Comparison of ENCODE assay signal across 24 cellular contexts in the genomic region with DNA sequence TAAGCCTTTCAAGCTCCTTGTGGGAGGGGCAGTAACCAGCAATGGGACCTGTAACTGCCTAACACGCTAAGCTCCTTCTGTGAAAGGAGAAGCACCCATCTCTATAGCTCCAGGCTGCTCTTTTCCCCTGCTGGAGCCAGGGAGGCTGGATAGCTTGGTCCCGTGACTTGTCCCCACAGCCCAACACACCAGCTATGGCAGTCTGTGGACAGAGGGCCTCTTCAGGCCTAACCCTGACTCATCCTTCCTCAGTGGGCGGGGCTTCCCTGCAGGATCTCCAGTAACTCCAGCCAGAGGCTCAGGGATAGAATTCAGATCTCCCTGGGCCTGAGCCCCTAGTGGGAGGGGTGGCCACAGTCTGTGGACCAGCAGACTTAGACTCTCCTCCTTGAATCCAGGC.
DNase-seq lines count a peak whose midpoint lies in the region; ATAC-seq, FAIRE-seq and TF ChIP-seq lines count a peak whose summit lies in the region.
"Had no signal": no experiment of that assay in that cellular context is flagged by ENCODE, and none has a peak within 500 bp of the region (broad histone marks: within the 10 kb centered on the region; RNA-seq: fewer than 3 reads in every experiment).

No MANE protein-coding gene starts in this region.

- no peaks in the 10 kb centered on the region for H3K23me2 ChIP-seq in H1 (ENCODE audit: low read depth, low read length)

- H3K4ac ChIP-seq in H1 (replicated peaks; ENCODE audit: insufficient read length, low read depth, low read length) = no peak overlapping the region

- POLR2A ChIA-PET in HepG2 (lab: Yijun Ruan, JAX) = no interaction called here
- POLR2A ChIA-PET in H1 (lab: Charles Lee; ENCODE audit: partially characterized antibody) = no interaction called here

- no peak for FAIRE-seq in HepG2 (lab: Jason Lieb, UNC)
- no peak for FAIRE-seq in H1 (lab: Jason Lieb, UNC)
- FAIRE-seq: A204.1, GM12892, HTR-8/SVneo had no signal

- H3K14ac ChIP-seq in H1 (ENCODE audit: insufficient read length) = no peak overlapping the region

- no peaks in the 10 kb centered on the region for H3K79me2 ChIP-seq in HepG2 (ENCODE audit: insufficient read depth, low read length)
- H3K79me2 ChIP-seq in H1 (ENCODE audit: control insufficient read depth in 1 of 2, insufficient read depth in 2 of 2, low read length in 2 of 2) = no peaks in the 10 kb centered on the region

- H2BK12ac ChIP-seq in H1 (ENCODE audit: low read depth, low read length) = no peak overlapping the region

- no peak overlapping the region for H3K23ac ChIP-seq in H1 (ENCODE audit: insufficient read length)

- BruUV-seq in HepG2 (replicated peaks; lab: Mats Ljungman, UMichigan) = no TSS peak

- H3K27me3 ChIP-seq in HepG2 (ENCODE audit: control insufficient read depth in 1 of 2, insufficient read depth in 2 of 2, low read length in 2 of 2) = no peaks in the 10 kb centered on the region
- H3K27me3 ChIP-seq in right lobe of liver = no peaks in the 10 kb centered on the region
- H3K27me3 ChIP-seq in SJCRH30 = no peaks in the 10 kb centered on the region
- H3K27me3 ChIP-seq in H1 (replicated peaks in 1 of 4; ENCODE audit: control insufficient read depth in 3 of 4, extremely low read depth in 1 of 4, insufficient read depth in 3 of 4, low read length in 3 of 4) = no peaks in the 10 kb centered on the region
- H3K27me3 ChIP-seq: cardiac muscle cell, Peyer's patch, upper lobe of left lung had no signal

- no peak overlapping the region for H3K4me3 ChIP-seq in HepG2 (replicated peaks in 1 of 3; ENCODE audit: insufficient read depth in 1 of 3, low read depth in 2 of 3, low read length in 3 of 3)
- H3K4me3 ChIP-seq in right lobe of liver = no peak overlapping the region
- H3K4me3 ChIP-seq in SJCRH30 = no peak overlapping the region
- no peak overlapping the region for H3K4me3 ChIP-seq in H1 (ENCODE audit: extremely low read depth in 1 of 4, insufficient read depth in 2 of 4, low read depth in 3 of 4, low read length in 4 of 4)
- H3K4me3 ChIP-seq: cardiac muscle cell, Peyer's patch, skin epidermis, upper lobe of left lung had no signal

- DNase-seq in HepG2 (ENCODE audit: low spot score) (no peak), right lobe of liver (no peak), SJCRH30 (peak; percentile 28), H1 (ENCODE audit: low read depth in 1 of 2, low spot score in 2 of 2) (no peak), RKO (ENCODE audit: low spot score) (no peak)
- DNase-seq: activated CD4-positive, alpha-beta T cell treated with anti-CD3 and anti-CD28 coated beads, Interleukin-2, amount 50 U/mL, for 48 hours; activated CD8-positive, alpha-beta memory T cell treated with anti-CD3 and anti-CD28 coated beads, Interleukin-2, amount 50 U/mL, for 4 hours; DND-41; kidney glomerular epithelial cell; NCI-H187; NCI-H526 treated with DMSO at 0.1 percent for 48 hours; Peyer's patch had no signal

- H4K91ac ChIP-seq in H1 (replicated peaks; ENCODE audit: insufficient read length, low read length) = no peak overlapping the region

- H4K20me1 ChIP-seq in HepG2 (ENCODE audit: insufficient read depth, low read length) (no peaks in the 10 kb centered on the region), H1 (replicated peaks in 1 of 2; ENCODE audit: control insufficient read depth in 1 of 2, insufficient read depth in 2 of 2, low read length in 2 of 2) (no peaks in the 10 kb centered on the region)

- H2AK5ac ChIP-seq in H1 (ENCODE audit: low read depth, low read length) = no peak overlapping the region

- no peaks in the 10 kb centered on the region for H3K79me1 ChIP-seq in H1 (ENCODE audit: low read depth, low read length)

- H3K27ac ChIP-seq in HepG2 (ENCODE audit: extremely low read length, insufficient read depth, low read length) (no peak overlapping the region), right lobe of liver (no peak overlapping the region), SJCRH30 (no peak overlapping the region), H1 (ENCODE audit: low read depth, low read length) (no peak overlapping the region)
- H3K27ac ChIP-seq: cardiac muscle cell, KMS-11, Peyer's patch, skin epidermis, upper lobe of left lung had no signal

- H3K36me3 ChIP-seq in HepG2 (replicated peaks in 1 of 2; ENCODE audit: control insufficient read depth in 1 of 2, insufficient read depth in 2 of 2, low read length in 2 of 2) = no peaks in the 10 kb centered on the region
- H3K36me3 ChIP-seq in right lobe of liver = no peaks in the 10 kb centered on the region
- no peaks in the 10 kb centered on the region for H3K36me3 ChIP-seq in SJCRH30
- no peaks in the 10 kb centered on the region for H3K36me3 ChIP-seq in H1 (ENCODE audit: control insufficient read depth in 2 of 4, insufficient read depth in 4 of 4, low read length in 3 of 4)
- H3K36me3 ChIP-seq: cardiac muscle cell, Peyer's patch, upper lobe of left lung had no signal

- no peak for TF ChIP-seq CTCF in HepG2 (CRISPR knock-in tag; IDR thresholded peaks at IDR 0.05)
- TF ChIP-seq CTCF in right lobe of liver (IDR thresholded peaks at IDR 0.05) = no peak
- no peak for TF ChIP-seq CTCF in H1 (IDR thresholded peaks at IDR 0.05; ENCODE audit: control extremely low read depth in 1 of 3, insufficient read depth in 1 of 3, low read depth in 1 of 3, low read length in 3 of 3)

- no peaks in the 10 kb centered on the region for H3K4me1 ChIP-seq in HepG2 (ENCODE audit: insufficient read depth, low read length)
- no peaks in the 10 kb centered on the region for H3K4me1 ChIP-seq in right lobe of liver
- no peaks in the 10 kb centered on the region for H3K4me1 ChIP-seq in SJCRH30
- H3K4me1 ChIP-seq in H1 (replicated peaks in 1 of 4; ENCODE audit: control insufficient read depth in 3 of 4, insufficient read depth in 4 of 4, low read length in 3 of 4) = no peaks in the 10 kb centered on the region
- H3K4me1 ChIP-seq: Peyer's patch, upper lobe of left lung had no signal

- WGBS in HepG2 (ENCODE audit: low lambda C conversion rate) = 100% methylated on average over 1 of the region's 3 CpGs
- no CpG with 5 or more reads among the region's 3 CpGs for WGBS in right lobe of liver (ENCODE audit: insufficient coverage, low coverage, low lambda C conversion rate, missing lambda C conversion rate)
- WGBS in H1 (ENCODE audit: extremely low coverage in 1 of 2, insufficient coverage in 1 of 2, insufficient read length in 1 of 2, insufficient replicate concordance in 2 of 2, low coverage in 1 of 2, low lambda C conversion rate in 2 of 2, missing lambda C conversion rate in 1 of 2), 2 experiments = 95% methylated on average over 3 of the region's 3 CpGs; no CpG with 5 or more reads in 1 of the 2 experiments

- CTCF ChIA-PET in HepG2 (lab: Yijun Ruan, JAX; ENCODE audit: low intra/inter-chr PET ratio, low total read pairs) (no interaction called here), H1 (lab: Charles Lee; ENCODE audit: partially characterized antibody) (no interaction called here)

- H4K8ac ChIP-seq in H1 (ENCODE audit: extremely low read depth, insufficient read depth, low read length) = peak overlapping the region; percentile 92; the same call in 1 of the 2 replicates

- no peak overlapping the region for H2BK15ac ChIP-seq in H1 (ENCODE audit: low read length)

- TF ChIP-seq EP300 in HepG2 (IDR thresholded peaks at IDR 0.05; ENCODE audit: low read depth in 2 of 2, low read length in 2 of 2) (no peak), HepG2 (CRISPR knock-in tag; IDR thresholded peaks at IDR 0.05; ENCODE audit: borderline replicate concordance) (no peak), H1 (IDR thresholded peaks at IDR 0.05; ENCODE audit: borderline replicate concordance in 1 of 2, low read depth in 2 of 2, low read length in 2 of 2) (no peak)

- no peak overlapping the region for H3K18ac ChIP-seq in H1 (ENCODE audit: extremely low read depth, low read length)

- in situ Hi-C loops in HepG2 (cut with HindIII; ENCODE audit: extremely low pct_ligation_motif_present, low pct_unique_long_range_greater_than_20kb) = no loop called here

- no peak overlapping the region for H2BK5ac ChIP-seq in H1 (ENCODE audit: low read depth, low read length)

- ATAC-seq in HepG2 (no peak), right lobe of liver (no peak), HG03460 (IDR thresholded peaks at IDR 0.05; ENCODE audit: unreplicated experiment) (no peak), HG03565 (IDR thresholded peaks at IDR 0.05; ENCODE audit: unreplicated experiment) (no peak), GM19455 (IDR thresholded peaks at IDR 0.05; ENCODE audit: unreplicated experiment) (no peak)
- ATAC-seq: activated T-helper 17 cell treated with anti-CD3 and anti-CD28 coated beads, Interleukin-2, amount 50 U/mL, for 72 hours; SK-N-SH treated with all-trans-retinoic acid at 6 μM for 48 hours had no signal

- TF ChIP-seq RAD21 in HepG2 (CRISPR knock-in tag; IDR thresholded peaks at IDR 0.05) (no peak), H1 (IDR thresholded peaks at IDR 0.05 in 1 of 2, conservative IDR thresholded peaks at IDR 0.05 in 1 of 2; ENCODE audit: low read depth in 2 of 2, low read length in 2 of 2) (no peak)

- H4K5ac ChIP-seq in H1 (ENCODE audit: insufficient read length, low read depth, low read length) = no peak overlapping the region

- intact Hi-C loops in HepG2 (cut with micrococcal nuclease; ENCODE audit: unreplicated experiment) = no loop called here
- intact Hi-C loops in right lobe of liver (cut with DNase I) = no loop called here

- H2AFZ ChIP-seq in HepG2 (ENCODE audit: low read length) (no peak overlapping the region), H1 (ENCODE audit: low read length) (peak overlapping the region; percentile 20; the same call in 1 of the 2 replicates)

- H3K9me3 ChIP-seq in HepG2 (ENCODE audit: low read length) (peaks cover 16% of the 10 kb centered on the region), right lobe of liver (no peaks in the 10 kb centered on the region), SJCRH30 (replicated peaks) (no peaks in the 10 kb centered on the region), H1 (ENCODE audit: insufficient read depth in 2 of 2, low read depth in 1 of 2, low read length in 1 of 2) (no peaks in the 10 kb centered on the region)
- H3K9me3 ChIP-seq: Peyer's patch, upper lobe of left lung had no signal

- H2BK120ac ChIP-seq in H1 (replicated peaks; ENCODE audit: low read depth, low read length) = no peak overlapping the region

- no peak overlapping the region for H3K9ac ChIP-seq in HepG2 (ENCODE audit: insufficient read depth, low read depth, low read length)
- H3K9ac ChIP-seq in H1 (replicated peaks in 1 of 4; ENCODE audit: extremely low read depth in 1 of 4, low read depth in 3 of 4, low read length in 3 of 4) = no peak overlapping the region
- H3K9ac ChIP-seq: KMS-11 had no signal

- TF ChIP-seq POLR2A in HepG2 (IDR thresholded peaks at IDR 0.05; ENCODE audit: insufficient read depth in 1 of 2, low read depth in 2 of 2, low read length in 2 of 2) = no peak
- TF ChIP-seq POLR2A in right lobe of liver (IDR thresholded peaks at IDR 0.05) = no peak
- no peak for TF ChIP-seq POLR2A in H1 (IDR thresholded peaks at IDR 0.05; ENCODE audit: control extremely low read depth in 1 of 2, low read depth in 2 of 2, low read length in 2 of 2)

- H3K56ac ChIP-seq in H1 (replicated peaks; ENCODE audit: insufficient read length, low read depth, low read length) = no peak overlapping the region

- H2BK20ac ChIP-seq in H1 (ENCODE audit: low read length) = no peak overlapping the region

- H3K4me2 ChIP-seq in HepG2 (ENCODE audit: low read depth, low read length) = no peak overlapping the region
- no peak overlapping the region for H3K4me2 ChIP-seq in H1 (ENCODE audit: insufficient read depth in 1 of 2, low read depth in 2 of 2, low read length in 2 of 2)
- H3K4me2 ChIP-seq: KMS-11 had no signal

TF ChIP-seq in H1, 55 proteins besides CTCF, POLR2A, EP300 and RAD21 (continues in another document):
- TF ChIP-seq SUZ12 (IDR thresholded peaks at IDR 0.05; ENCODE audit: low read length) = no peak

Comparison
In these comparisons a context has a peak if more than half of its experiments do, and no peak if none do; other contexts are left out.
1. DNase-seq: peak in SJCRH30 (2 of 2); none in HepG2 (single experiment), right lobe of liver (0 of 3), H1 (0 of 2) and RKO (single experiment).